In the genomic region with DNA sequence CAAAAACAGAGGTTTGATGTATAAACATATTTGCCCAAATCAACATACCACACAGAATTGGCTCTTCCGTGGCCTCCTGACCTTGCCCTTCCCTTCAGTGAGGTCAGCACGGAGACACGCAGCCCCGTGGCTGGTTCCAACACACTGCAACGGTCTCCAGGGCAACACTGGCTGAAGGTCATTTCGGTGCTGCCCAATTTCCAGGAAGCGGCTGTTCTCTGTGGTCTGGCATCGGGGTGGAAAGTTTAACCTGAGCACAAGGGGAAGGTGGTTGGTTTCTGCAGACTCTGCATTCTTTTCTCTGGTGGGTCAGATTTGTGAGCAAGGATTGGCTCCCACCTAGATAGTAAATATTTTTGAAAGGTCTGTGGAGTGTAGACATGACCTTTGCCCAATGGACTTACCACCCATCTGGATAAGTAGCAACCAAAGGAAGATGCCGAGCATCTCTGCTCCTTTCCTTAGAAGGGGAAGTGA, we compare ENCODE assay signal across 15 cellular contexts.
A peak's percentile ranks its signal among the peaks of the same experiment; 100 is the strongest.
DNase-seq lines count a peak whose midpoint lies in the region; ATAC-seq and TF ChIP-seq lines count a peak whose summit lies in the region.
"Had no signal": no experiment of that assay in that cellular context is flagged by ENCODE, and none has a peak within 500 bp of the region (broad histone marks: within the 10 kb centered on the region; RNA-seq: fewer than 3 reads in every experiment).

No MANE protein-coding gene starts in this region.

- intact Hi-C loops in activated T-helper 1 cell treated with anti-CD3 and anti-CD28 coated beads, Interleukin-12 subunit alpha, Interleukin-12 subunit beta, Interleukin-2, Interleukin-4 antibody, amounts not matched to agents 30 ng/mL and 10 ng/mL and 1 ng/mL, durations not matched to agents 14 hours and 24 hours and 36 hours (cut with micrococcal nuclease): no loop called here

- H3K27ac ChIP-seq in brain microvascular endothelial cell: no peak overlapping the region
- H3K27ac ChIP-seq: esophagus squamous epithelium had no signal

- in situ Hi-C loops in brain microvascular endothelial cell (cut with HindIII; ENCODE audit: low pct_ligation_motif_present, low sequenced_read_pairs): no loop called here

- no peaks in the 10 kb centered on the region for H3K27me3 ChIP-seq in brain microvascular endothelial cell (replicated peaks)
- H3K27me3 ChIP-seq: esophagus squamous epithelium had no signal

- H3K4me1 Mint-ChIP-seq in activated T-helper 1 cell treated with anti-CD3 and anti-CD28 coated beads, Interleukin-12 subunit alpha, Interleukin-12 subunit beta, Interleukin-2, Interleukin-4 antibody, amounts not matched to agents 30 ng/mL and 10 ng/mL and 1 ng/mL, durations not matched to agents 14 hours and 24 hours and 36 hours (ENCODE audit: low read depth): no peaks in the 10 kb centered on the region
- peaks cover 17% of the 10 kb centered on the region; the same call in 1 of the 2 replicates for H3K4me1 Mint-ChIP-seq in HFFc6 (ENCODE audit: low read depth)
- H3K4me1 Mint-ChIP-seq: activated CD4-positive, alpha-beta T cell treated with anti-CD3 and anti-CD28 coated beads for 36 hours; neural crest cell had no signal

- H3K27ac Mint-ChIP-seq in activated T-helper 1 cell treated with anti-CD3 and anti-CD28 coated beads, Interleukin-12 subunit alpha, Interleukin-12 subunit beta, Interleukin-2, Interleukin-4 antibody, amounts not matched to agents 30 ng/mL and 10 ng/mL and 1 ng/mL, durations not matched to agents 14 hours and 24 hours and 36 hours: no peak overlapping the region
- no peak overlapping the region for H3K27ac Mint-ChIP-seq in HFFc6
- H3K27ac Mint-ChIP-seq: activated CD4-positive, alpha-beta T cell treated with anti-CD3 and anti-CD28 coated beads for 36 hours had no signal

- no peak overlapping the region for H3K4me3 Mint-ChIP-seq in activated T-helper 1 cell treated with anti-CD3 and anti-CD28 coated beads, Interleukin-12 subunit alpha, Interleukin-12 subunit beta, Interleukin-2, Interleukin-4 antibody, amounts not matched to agents 30 ng/mL and 10 ng/mL and 1 ng/mL, durations not matched to agents 14 hours and 24 hours and 36 hours
- H3K4me3 Mint-ChIP-seq in HFFc6: no peak overlapping the region
- H3K4me3 Mint-ChIP-seq: activated CD4-positive, alpha-beta T cell treated with anti-CD3 and anti-CD28 coated beads for 36 hours; neural crest cell had no signal

- peak; percentile 79 for DNase-seq in H4 (ENCODE audit: low spot score)
- DNase-seq in brain microvascular endothelial cell: peak; percentile 47
- DNase-seq in iris pigment epithelial cell (ENCODE audit: low read depth): peak; percentile 52
- peak; percentile 94 for DNase-seq in pulmonary artery endothelial cell (ENCODE audit: low read depth, low spot score)
- DNase-seq in activated T-helper 1 cell treated with anti-CD3 and anti-CD28 coated beads, Interleukin-12 subunit alpha, Interleukin-12 subunit beta, Interleukin-2, Interleukin-4 antibody, amounts not matched to agents 30 ng/mL and 10 ng/mL and 1 ng/mL, durations not matched to agents 14 hours and 24 hours and 36 hours (ENCODE audit: low spot score): no peak
- no peak for DNase-seq in GM10248 (ENCODE audit: extremely low spot score)
- DNase-seq in HFFc6: no peak
- DNase-seq: activated CD4-positive, alpha-beta T cell treated with anti-CD3 and anti-CD28 coated beads for 36 hours; activated effector memory CD4-positive, alpha-beta T cell treated with Interleukin-2 at 50 U/mL for 16 hours; DMS79 treated with DMSO at 0.1 percent for 48 hours; esophagus squamous epithelium; NCI-H1048; PC-3 had no signal

- POLR2A ChIA-PET in GM10248 (lab: Yijun Ruan, JAX): no interaction called here

- CTCF ChIA-PET in GM10248 (lab: Yijun Ruan, JAX): no interaction called here

- H3K4me3 ChIP-seq in brain microvascular endothelial cell (ENCODE audit: low read depth, low read length): no peak overlapping the region
- H3K4me3 ChIP-seq: esophagus squamous epithelium had no signal

- peaks cover 3% of the 10 kb centered on the region for H3K27me3 Mint-ChIP-seq in activated T-helper 1 cell treated with anti-CD3 and anti-CD28 coated beads, Interleukin-12 subunit alpha, Interleukin-12 subunit beta, Interleukin-2, Interleukin-4 antibody, amounts not matched to agents 30 ng/mL and 10 ng/mL and 1 ng/mL, durations not matched to agents 14 hours and 24 hours and 36 hours (ENCODE audit: insufficient read depth)
- no peaks in the 10 kb centered on the region; the same call in 1 of the 2 replicates for H3K27me3 Mint-ChIP-seq in HFFc6 (ENCODE audit: insufficient read depth)

- H3K9me3 Mint-ChIP-seq in activated T-helper 1 cell treated with anti-CD3 and anti-CD28 coated beads, Interleukin-12 subunit alpha, Interleukin-12 subunit beta, Interleukin-2, Interleukin-4 antibody, amounts not matched to agents 30 ng/mL and 10 ng/mL and 1 ng/mL, durations not matched to agents 14 hours and 24 hours and 36 hours: no peaks in the 10 kb centered on the region
- H3K9me3 Mint-ChIP-seq in HFFc6: no peaks in the 10 kb centered on the region
- H3K9me3 Mint-ChIP-seq: neural crest cell had no signal

- no peaks in the 10 kb centered on the region for H3K36me3 Mint-ChIP-seq in activated T-helper 1 cell treated with anti-CD3 and anti-CD28 coated beads, Interleukin-12 subunit alpha, Interleukin-12 subunit beta, Interleukin-2, Interleukin-4 antibody, amounts not matched to agents 30 ng/mL and 10 ng/mL and 1 ng/mL, durations not matched to agents 14 hours and 24 hours and 36 hours (ENCODE audit: low read depth)
- no peaks in the 10 kb centered on the region for H3K36me3 Mint-ChIP-seq in HFFc6 (ENCODE audit: low read depth)

- no peaks in the 10 kb centered on the region for H3K36me3 ChIP-seq in brain microvascular endothelial cell (replicated peaks)
- H3K36me3 ChIP-seq: esophagus squamous epithelium had no signal

- no peak for ATAC-seq in HG03469 (IDR thresholded peaks at IDR 0.05; ENCODE audit: unreplicated experiment)
- ATAC-seq: activated CD4-positive, alpha-beta T cell treated with anti-CD3 and anti-CD28 coated beads for 36 hours; PC-3 had no signal

- TF ChIP-seq CTCF in brain microvascular endothelial cell (IDR thresholded peaks at IDR 0.05; ENCODE audit: low read depth, low read length, missing control alignments): no peak
- no peak for TF ChIP-seq CTCF in GM10248 (IDR thresholded peaks at IDR 0.05; ENCODE audit: control extremely low read depth, extremely low read depth, low read depth, missing control alignments)
- TF ChIP-seq CTCF in HFFc6 (IDR thresholded peaks at IDR 0.05): no peak

Comparison
In these comparisons a context has a peak if more than half of its experiments do, and no peak if none do; other contexts are left out.
1. DNase-seq: peak in H4 (single experiment), brain microvascular endothelial cell (single experiment), iris pigment epithelial cell (single experiment) and pulmonary artery endothelial cell (single experiment); none in activated T-helper 1 cell treated with anti-CD3 and anti-CD28 coated beads, Interleukin-12 subunit alpha, Interleukin-12 subunit beta, Interleukin-2, Interleukin-4 antibody, amounts not matched to agents 30 ng/mL and 10 ng/mL and 1 ng/mL, durations not matched to agents 14 hours and 24 hours and 36 hours (single experiment), GM10248 (single experiment) and HFFc6 (single experiment).